Comparison of ENCODE assay signal across 15 cellular contexts in genomic region chr2:201887851-201888451, GRCh38.
A peak's percentile ranks its signal among the peaks of the same experiment; 100 is the strongest.
DNase-seq lines count a peak whose midpoint lies in the region; ATAC-seq and TF ChIP-seq lines count a peak whose summit lies in the region.
"Had no signal": no experiment of that assay in that cellular context is flagged by ENCODE, and none has a peak within 500 bp of the region (broad histone marks: within the 10 kb centered on the region; RNA-seq: fewer than 3 reads in every experiment).

No MANE protein-coding gene starts in this region.

- H4K20me1 ChIP-seq in hepatocyte (ENCODE audit: insufficient read depth, poor library complexity, severe bottlenecking) = no peaks in the 10 kb centered on the region

- peak overlapping the region; percentile 73 for H3K4me2 ChIP-seq in hepatocyte

- H3K4me1 ChIP-seq in hepatocyte (ENCODE audit: insufficient read depth) (peaks cover 13% of the 10 kb centered on the region), gastrocnemius medialis (peaks cover 21 to 30% of the 10 kb centered on the region in 2 donors)
- peaks cover under 1% of the 10 kb centered on the region for H3K4me1 ChIP-seq in CD4-positive, alpha-beta memory T cell (ENCODE audit: insufficient read depth, low read length)
- H3K4me1 ChIP-seq: thyroid gland had no signal

- ATAC-seq in gastrocnemius medialis (no peak), HG03025 (IDR thresholded peaks at IDR 0.05; ENCODE audit: low FRiP score, unreplicated experiment) (no peak)

- CTCF ChIA-PET in CD4-positive, alpha-beta memory T cell (lab: Charles Lee; ENCODE audit: partially characterized antibody) = interaction anchor here (0.7 to 1.9 kb wide), 3 partner anchors 15 to 291 kb away, joined by 3 to 4 read pairs (median 4); no protein-coding TSS in a partner anchor

- no peaks in the 10 kb centered on the region for H3K9me3 ChIP-seq in SK-N-MC (ENCODE audit: low read depth, low read length)
- H3K9me3 ChIP-seq in hepatocyte (ENCODE audit: low read depth) = no peaks in the 10 kb centered on the region
- H3K9me3 ChIP-seq in gastrocnemius medialis = no peaks in the 10 kb centered on the region
- H3K9me3 ChIP-seq in CD4-positive, alpha-beta memory T cell (ENCODE audit: control insufficient read depth in 1 of 2, low read length in 2 of 2) = no peaks in the 10 kb centered on the region
- H3K9me3 ChIP-seq: neutrophil, thyroid gland had no signal

- TF ChIP-seq POLR2A in gastrocnemius medialis (IDR thresholded peaks at IDR 0.05) = no peak

- H2AFZ ChIP-seq in hepatocyte = peak overlapping the region; percentile 47

- no peaks in the 10 kb centered on the region for H3K9me2 ChIP-seq in hepatocyte (replicated peaks; ENCODE audit: insufficient read depth)

- H3K4me1 Mint-ChIP-seq in HFFc6 (ENCODE audit: low read depth) = peaks cover 82% of the 10 kb centered on the region
- peaks cover 0 to 2% (median 0%) of the 10 kb centered on the region in 4 donors for H3K4me1 Mint-ChIP-seq in CD4-positive, alpha-beta memory T cell

- intact Hi-C loops in gastrocnemius medialis (cut with DNase I; ENCODE audit: low total_unique reads) = no loop called here
- intact Hi-C loops in CD4-positive, alpha-beta memory T cell (cut with micrococcal nuclease) = no loop called here

- TF ChIP-seq CTCF in HFFc6 (IDR thresholded peaks at IDR 0.05) (no peak), hepatocyte (IDR thresholded peaks at IDR 0.05; ENCODE audit: poor library complexity) (no peak), gastrocnemius medialis (IDR thresholded peaks at IDR 0.05 in 4 of 5, conservative IDR thresholded peaks at IDR 0.05 in 1 of 5) (no peak)

- H3K9me3 Mint-ChIP-seq in HFFc6 = no peaks in the 10 kb centered on the region
- no peaks in the 10 kb centered on the region for H3K9me3 Mint-ChIP-seq in CD4-positive, alpha-beta memory T cell

- POLR2A ChIA-PET in CD4-positive, alpha-beta memory T cell (lab: Charles Lee; ENCODE audit: partially characterized antibody) = no interaction called here

- peak overlapping the region; percentile 64 for H3K27ac Mint-ChIP-seq in HFFc6
- H3K27ac Mint-ChIP-seq in CD4-positive, alpha-beta memory T cell = no peak overlapping the region

- H3K36me3 ChIP-seq in SK-N-MC (ENCODE audit: insufficient read depth, low read length) = no peaks in the 10 kb centered on the region
- H3K36me3 ChIP-seq in hepatocyte (replicated peaks; ENCODE audit: insufficient read depth, low read depth) = no peaks in the 10 kb centered on the region
- H3K36me3 ChIP-seq in gastrocnemius medialis = no peaks in the 10 kb centered on the region
- no peaks in the 10 kb centered on the region for H3K36me3 ChIP-seq in CD4-positive, alpha-beta memory T cell (ENCODE audit: insufficient read depth, low read length)
- H3K36me3 ChIP-seq: neutrophil, thyroid gland had no signal

- in situ Hi-C loops in gastrocnemius medialis (cut with MboI; ENCODE audit: low sequenced_read_pairs in 4 of 4) = loop anchor here in 1 of 4 donors (10.0 kb wide), 1 partner anchor 147 kb away; the partner anchor contains the start of gene FZD7

- H3K27ac ChIP-seq in SK-N-MC (no peak overlapping the region), hepatocyte (no peak overlapping the region), gastrocnemius medialis (peak overlapping the region; percentile 20 to 58 (median 38))
- H3K27ac ChIP-seq in CD4-positive, alpha-beta memory T cell (ENCODE audit: low read depth, low read length) = no peak overlapping the region
- H3K27ac ChIP-seq: neutrophil, thyroid gland had no signal

- WGBS in hepatocyte (ENCODE audit: low lambda C conversion rate, missing lambda C conversion rate) = 18% methylated on average over 9 of the region's 9 CpGs

- DNase-seq in HFFc6 (no peak), SK-N-MC (ENCODE audit: low read depth, low spot score) (peak; percentile 56), hepatocyte (ENCODE audit: low spot score) (no peak), gastrocnemius medialis (no peak), nucleus accumbens (lab: John Stamatoyannopoulos, UW) (no peak), NCI-H524 (lab: John Stamatoyannopoulos, UW) (no peak)
- DNase-seq in CD4-positive, alpha-beta memory T cell = no peak
- DNase-seq: activated CD4-positive, alpha-beta T cell treated with anti-CD3 and anti-CD28 coated beads for 4 hours; activated naive CD4-positive, alpha-beta T cell; dermis blood vessel endothelial cell; DMS79 treated with DMSO at 0.1 percent for 48 hours; NCI-H345; thyroid gland had no signal

- H3K36me3 Mint-ChIP-seq in HFFc6 (ENCODE audit: low read depth) = peaks cover 41% of the 10 kb centered on the region
- H3K36me3 Mint-ChIP-seq in CD4-positive, alpha-beta memory T cell = no peaks in the 10 kb centered on the region

- no peaks in the 10 kb centered on the region for H3K79me2 ChIP-seq in hepatocyte

- peak overlapping the region; percentile 82 for H3K4me3 Mint-ChIP-seq in HFFc6
- no peak overlapping the region for H3K4me3 Mint-ChIP-seq in CD4-positive, alpha-beta memory T cell

- H3K4me3 ChIP-seq in SK-N-MC (peak overlapping the region; percentile 55), hepatocyte (no peak overlapping the region), gastrocnemius medialis (peak overlapping the region; percentile 8 to 49 (median 38))
- no peak overlapping the region for H3K4me3 ChIP-seq in CD4-positive, alpha-beta memory T cell (ENCODE audit: low read length in 2 of 2)
- H3K4me3 ChIP-seq: thyroid gland had no signal

- peaks cover 5% of the 10 kb centered on the region; the same call in 1 of the 2 replicates for H3K27me3 Mint-ChIP-seq in HFFc6 (ENCODE audit: insufficient read depth)
- H3K27me3 Mint-ChIP-seq in CD4-positive, alpha-beta memory T cell = peaks cover 16 to 33% of the 10 kb centered on the region in 2 donors

- no peaks in the 10 kb centered on the region for H3K27me3 ChIP-seq in hepatocyte
- H3K27me3 ChIP-seq in gastrocnemius medialis = no peaks in the 10 kb centered on the region
- H3K27me3 ChIP-seq in CD4-positive, alpha-beta memory T cell (ENCODE audit: insufficient read depth, low read length) = peaks cover 5% of the 10 kb centered on the region
- H3K27me3 ChIP-seq: thyroid gland had no signal

- no peak overlapping the region for H3K9ac ChIP-seq in SK-N-MC (ENCODE audit: insufficient read length)

Comparison
In these comparisons a context has a peak if more than half of its experiments do, and no peak if none do; other contexts are left out.
1. H3K27ac ChIP-seq: peak in gastrocnemius medialis (4 of 4); none in SK-N-MC (single experiment), hepatocyte (single experiment) and CD4-positive, alpha-beta memory T cell (single experiment).
2. H3K4me3 ChIP-seq: peak in SK-N-MC (single experiment) and gastrocnemius medialis (4 of 4); none in hepatocyte (single experiment) and CD4-positive, alpha-beta memory T cell (0 of 2).